9 cellular contexts compared by ENCODE assay signal in the genomic region with DNA sequence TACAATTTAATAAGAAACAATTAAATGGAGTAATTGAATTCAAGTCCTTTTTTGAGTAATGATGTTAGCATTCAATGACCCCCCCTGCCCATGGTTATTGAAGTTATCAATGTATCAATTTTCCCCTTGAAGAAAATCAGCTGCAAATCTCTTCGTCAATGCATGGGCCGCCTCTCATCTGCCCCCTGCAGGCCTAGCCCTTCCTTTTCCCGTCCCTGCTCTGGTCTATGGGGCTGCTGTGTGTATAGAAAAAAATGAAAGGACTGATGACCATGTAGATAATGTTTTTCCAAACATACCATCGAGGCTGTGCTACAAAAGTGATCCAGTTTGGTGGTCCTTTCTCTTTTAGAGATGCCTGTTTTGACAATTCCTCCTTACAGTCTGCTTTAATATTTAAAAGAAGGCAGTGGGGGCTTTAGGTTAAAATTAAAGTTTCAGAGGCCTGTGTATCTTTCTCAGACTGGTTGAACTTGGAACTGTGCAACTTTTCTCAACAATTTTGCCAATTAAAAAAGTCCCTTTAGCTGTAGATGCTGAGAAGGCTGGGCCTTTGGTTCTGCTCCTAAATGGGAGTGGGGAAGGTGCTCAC.
A peak's percentile ranks its signal among the peaks of the same experiment; 100 is the strongest.
DNase-seq lines count a peak whose midpoint lies in the region; ATAC-seq and TF ChIP-seq lines count a peak whose summit lies in the region.
"Had no signal": no experiment of that assay in that cellular context is flagged by ENCODE, and none has a peak within 500 bp of the region (broad histone marks: within the 10 kb centered on the region; RNA-seq: fewer than 3 reads in every experiment).

No MANE protein-coding gene starts in this region.

- H3K4me1 Mint-ChIP-seq in H9 (peaks cover 15 to 22% of the 10 kb centered on the region in 2 experiments), brain (peaks cover 39% of the 10 kb centered on the region), neural progenitor cell (peaks cover 15% of the 10 kb centered on the region)

- H3K4me3 ChIP-seq in neural progenitor cell (no peak overlapping the region), ascending aorta (no peak overlapping the region)
- H3K4me3 ChIP-seq: SK-N-MC had no signal

- no peaks in the 10 kb centered on the region for H3K79me1 ChIP-seq in H9 (ENCODE audit: insufficient read depth, low read depth, low read length, poor library complexity, severe bottlenecking)

- no peaks in the 10 kb centered on the region for H4K20me1 ChIP-seq in H9 (ENCODE audit: control insufficient read depth, insufficient read depth, insufficient read length)
- H4K20me1 ChIP-seq in neural progenitor cell (ENCODE audit: low read depth): no peaks in the 10 kb centered on the region

- H3K27ac Mint-ChIP-seq in H9 (no peak overlapping the region), brain (peak overlapping the region in 2 of 5 experiments; percentile 26 to 46), neural progenitor cell (no peak overlapping the region)

- no peaks in the 10 kb centered on the region for H3K9me3 ChIP-seq in H9 (ENCODE audit: control insufficient read depth, low read depth, low read length)
- no peaks in the 10 kb centered on the region for H3K9me3 ChIP-seq in neural progenitor cell (ENCODE audit: low read depth)
- no peaks in the 10 kb centered on the region for H3K9me3 ChIP-seq in ascending aorta

- H3K36me3 ChIP-seq in neural progenitor cell (no peaks in the 10 kb centered on the region), ascending aorta (no peaks in the 10 kb centered on the region)

- no peak overlapping the region for H4K91ac ChIP-seq in H9 (ENCODE audit: insufficient read length, low read depth, low read length)

- H3K79me2 ChIP-seq in H9 (ENCODE audit: insufficient read depth, low read length) (no peaks in the 10 kb centered on the region), neural progenitor cell (ENCODE audit: low read depth) (no peaks in the 10 kb centered on the region)

- no CpG with 5 or more reads among the region's 4 CpGs for WGBS in H9 (ENCODE audit: extremely low coverage, insufficient read length, low lambda C conversion rate)

- H3K18ac ChIP-seq in H9 (ENCODE audit: insufficient read length, low read depth, low read length): no peak overlapping the region

- H3K4me3 Mint-ChIP-seq in H9 (no peak overlapping the region), brain (peak overlapping the region in 1 of 5 experiments; percentile 17), neural progenitor cell (no peak overlapping the region)

- peaks cover 3% of the 10 kb centered on the region; the same call in 1 of the 2 replicates for H3K4me1 ChIP-seq in H9 (ENCODE audit: insufficient read depth, low read length)
- peaks cover 12% of the 10 kb centered on the region for H3K4me1 ChIP-seq in neural progenitor cell
- peaks cover 0 to 3% of the 10 kb centered on the region in 2 donors for H3K4me1 ChIP-seq in ascending aorta

- H3K9ac ChIP-seq in H9 (ENCODE audit: extremely low read depth, insufficient read length, low read length) (no peak overlapping the region), neural progenitor cell (no peak overlapping the region)

- no peak overlapping the region for H2BK5ac ChIP-seq in H9 (ENCODE audit: insufficient read length, low read length)

- H3T11ph ChIP-seq in H9 (ENCODE audit: low read length): no peak overlapping the region

- no peak overlapping the region for H3K56ac ChIP-seq in H9 (ENCODE audit: insufficient read length, low read depth, low read length)

- intact Hi-C loops in posterior vena cava (cut with DNase I): no loop called here
- intact Hi-C loops in ascending aorta (cut with DNase I): no loop called here

- no peak overlapping the region for H3K23ac ChIP-seq in H9 (ENCODE audit: insufficient read length, low read depth, low read length)

- DNase-seq in H9 (peak; percentile 62), NOMO-1 treated with dmso at 0.1 percent for 144 hours (lab: John Stamatoyannopoulos, UW; ENCODE audit: unreplicated experiment) (peak; percentile 22), neural progenitor cell (ENCODE audit: low spot score) (peak; percentile 60), posterior vena cava (ENCODE audit: low spot score) (no peak), ascending aorta (ENCODE audit: low spot score in 2 of 2) (no peak)

- H3K4me2 ChIP-seq in H9 (ENCODE audit: insufficient read depth, insufficient read length, low read length) (no peak overlapping the region), neural progenitor cell (no peak overlapping the region)

- H3K36me3 Mint-ChIP-seq in H9 (ENCODE audit: insufficient read depth in 1 of 3, low read depth in 3 of 3): no peaks in the 10 kb centered on the region
- peaks cover 24% of the 10 kb centered on the region for H3K36me3 Mint-ChIP-seq in brain
- no peaks in the 10 kb centered on the region for H3K36me3 Mint-ChIP-seq in neural progenitor cell

- H2BK12ac ChIP-seq in H9 (ENCODE audit: insufficient read length, low read depth, low read length): no peak overlapping the region

- H3K4ac ChIP-seq in H9 (ENCODE audit: low read depth, low read length): no peak overlapping the region

- no peaks in the 10 kb centered on the region for H3K23me2 ChIP-seq in H9 (ENCODE audit: insufficient read length, low read depth, low read length, poor library complexity, severe bottlenecking)

- no peak overlapping the region for H3K14ac ChIP-seq in H9 (ENCODE audit: insufficient read depth, low read length)

- H3K27me3 Mint-ChIP-seq in H9 (ENCODE audit: low read depth): peaks cover 24% of the 10 kb centered on the region
- H3K27me3 Mint-ChIP-seq in brain: peaks cover 5% of the 10 kb centered on the region
- peaks cover 8% of the 10 kb centered on the region for H3K27me3 Mint-ChIP-seq in neural progenitor cell (ENCODE audit: insufficient read depth, low read depth)

- H2AK5ac ChIP-seq in H9 (ENCODE audit: insufficient read length, low read length): no peak overlapping the region

- no peak overlapping the region for H3K27ac ChIP-seq in H9 (ENCODE audit: insufficient read length, low read depth, low read length)
- H3K27ac ChIP-seq in neural progenitor cell: no peak overlapping the region
- no peak overlapping the region for H3K27ac ChIP-seq in ascending aorta
- H3K27ac ChIP-seq: SK-N-MC had no signal

- TF ChIP-seq CTCF in GM12874 (IDR thresholded peaks at IDR 0.05; ENCODE audit: insufficient read depth, low read depth, low read length) (peak; percentile 72), H9 (conservative IDR thresholded peaks at IDR 0.05) (peak; percentile 88), brain (conservative IDR thresholded peaks at IDR 0.05) (peak; percentile 25 to 69), neural progenitor cell (IDR thresholded peaks at IDR 0.05) (peak; percentile 86), ascending aorta (IDR thresholded peaks at IDR 0.05) (peak in 1 of 3 experiments; percentile 17)

- H2BK120ac ChIP-seq in H9 (ENCODE audit: low read depth, low read length, poor library complexity, severe bottlenecking): no peak overlapping the region

- H2AFZ ChIP-seq in H9 (ENCODE audit: low read length) (no peak overlapping the region), neural progenitor cell (replicated peaks) (peak overlapping the region; percentile 31)

- no peak overlapping the region for H2BK20ac ChIP-seq in H9 (ENCODE audit: low read depth, low read length, poor library complexity, severe bottlenecking)

- H3F3A ChIP-seq in neural progenitor cell (ENCODE audit: low read depth): peaks cover 15% of the 10 kb centered on the region

- H3K9me3 Mint-ChIP-seq in H9 (no peaks in the 10 kb centered on the region), brain (peaks cover 0 to 8% (median 0%) of the 10 kb centered on the region in 5 experiments), neural progenitor cell (no peaks in the 10 kb centered on the region)

- H4K5ac ChIP-seq in H9 (ENCODE audit: insufficient read length, low read depth, low read length): no peak overlapping the region

- no peak for ATAC-seq in GM18909 (IDR thresholded peaks at IDR 0.05; ENCODE audit: poor library complexity, unreplicated experiment)

- H3K27me3 ChIP-seq in H9 (ENCODE audit: insufficient read depth, low read length) (no peaks in the 10 kb centered on the region), neural progenitor cell (peaks cover 33% of the 10 kb centered on the region), ascending aorta (no peaks in the 10 kb centered on the region)

- H2BK15ac ChIP-seq in H9 (ENCODE audit: low read depth, low read length): no peak overlapping the region

- no peak overlapping the region for H4K8ac ChIP-seq in H9 (replicated peaks; ENCODE audit: insufficient read length, low read depth, low read length)

Comparison
In these comparisons a context has a peak if more than half of its experiments do, and no peak if none do; other contexts are left out.
1. DNase-seq: peak in H9 (single experiment), NOMO-1 treated with dmso at 0.1 percent for 144 hours (single experiment) and neural progenitor cell (single experiment); none in posterior vena cava (single experiment) and ascending aorta (0 of 2).